ENCODE assay signal across 29 cellular contexts in the genomic region with DNA sequence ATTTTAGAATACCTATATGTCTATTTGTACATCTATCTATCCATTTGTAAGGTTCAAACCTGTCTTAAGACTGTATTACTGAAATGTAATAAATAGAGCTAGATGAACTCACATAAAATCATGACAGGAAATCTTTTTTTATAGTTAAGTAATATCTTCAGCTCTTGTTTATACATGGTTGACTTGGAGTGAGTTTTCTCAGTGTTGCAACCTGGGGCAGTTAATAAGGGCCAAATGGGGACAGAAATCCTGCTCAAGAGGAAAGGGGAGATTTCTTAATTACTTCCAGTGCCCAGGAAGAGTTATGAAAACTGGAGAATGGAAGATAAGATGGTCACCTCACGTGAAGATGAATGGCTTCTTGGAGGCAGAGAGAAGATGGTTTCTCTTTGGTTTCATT.
"Had no signal": no experiment of that assay in that cellular context is flagged by ENCODE, and none has a peak within 500 bp of the region (broad histone marks: within the 10 kb centered on the region; RNA-seq: fewer than 3 reads in every experiment).

No MANE protein-coding gene starts in this region.

- H3K36me3 ChIP-seq: colonic mucosa, esophagus squamous epithelium, gastroesophageal sphincter, heart right ventricle had no signal

- ATAC-seq: activated T-cell treated with anti-CD3 and anti-CD28 coated beads, Interleukin-2, amount 50 U/mL, for 4 hours; activated T-helper 17 cell treated with anti-CD3 and anti-CD28 coated beads, Interleukin-2, amount 50 U/mL, for 72 hours; body of pancreas; gastroesophageal sphincter; heart right ventricle had no signal

- H3K9me3 ChIP-seq: colonic mucosa, esophagus squamous epithelium, gastroesophageal sphincter, heart right ventricle had no signal

- H3K27ac ChIP-seq: body of pancreas, colonic mucosa, epithelial cell of prostate, gastroesophageal sphincter, heart right ventricle, VCaP had no signal

- H3K4me3 Mint-ChIP-seq: activated CD4-positive, alpha-beta memory T cell treated with anti-CD3 and anti-CD28 coated beads, Interleukin-2, amount 10 ng/mL, durations not matched to agents 7 days and 5 days; activated CD4-positive, alpha-beta T cell treated with anti-CD3 and anti-CD28 coated beads, Interleukin-2, amount 10 ng/mL, durations not matched to agents 7 days and 5 days; activated naive CD8-positive, alpha-beta T cell; activated T-cell treated with anti-CD3 and anti-CD28 coated beads, Interleukin-2, amount 50 U/mL, for 4 hours; activated T-helper 17 cell treated with anti-CD3 and anti-CD28 coated beads, Interleukin-2, amount 50 U/mL, for 72 hours; WTC11 had no signal

- FAIRE-seq: endometrium, endothelial cell of umbilical vein, TTC549 had no signal

- H3K27me3 Mint-ChIP-seq: activated CD4-positive, alpha-beta memory T cell treated with anti-CD3 and anti-CD28 coated beads, Interleukin-2, amount 10 ng/mL, durations not matched to agents 7 days and 5 days; activated CD4-positive, alpha-beta T cell treated with anti-CD3 and anti-CD28 coated beads, Interleukin-2, amount 10 ng/mL, durations not matched to agents 7 days and 5 days; activated naive CD8-positive, alpha-beta T cell; activated T-helper 17 cell treated with anti-CD3 and anti-CD28 coated beads, Interleukin-2, amount 50 U/mL, for 72 hours had no signal

- H3K4me1 Mint-ChIP-seq: activated CD4-positive, alpha-beta memory T cell treated with anti-CD3 and anti-CD28 coated beads, Interleukin-2, amount 10 ng/mL, durations not matched to agents 7 days and 5 days; activated CD4-positive, alpha-beta T cell treated with anti-CD3 and anti-CD28 coated beads, Interleukin-2, amount 10 ng/mL, durations not matched to agents 7 days and 5 days; activated T-helper 17 cell treated with anti-CD3 and anti-CD28 coated beads, Interleukin-2, amount 50 U/mL, for 72 hours had no signal

- H3K27me3 ChIP-seq: body of pancreas, colonic mucosa, esophagus squamous epithelium, gastroesophageal sphincter, heart right ventricle had no signal

- H3K4me1 ChIP-seq: body of pancreas, colonic mucosa, gastroesophageal sphincter had no signal

- H3K27ac Mint-ChIP-seq: activated CD4-positive, alpha-beta memory T cell treated with anti-CD3 and anti-CD28 coated beads, Interleukin-2, amount 10 ng/mL, durations not matched to agents 7 days and 5 days; activated CD4-positive, alpha-beta T cell treated with anti-CD3 and anti-CD28 coated beads, Interleukin-2, amount 10 ng/mL, durations not matched to agents 7 days and 5 days; activated naive CD8-positive, alpha-beta T cell; activated T-helper 17 cell treated with anti-CD3 and anti-CD28 coated beads, Interleukin-2, amount 50 U/mL, for 72 hours had no signal

- H3K4me3 ChIP-seq: body of pancreas, colonic mucosa, esophagus squamous epithelium, gastroesophageal sphincter, heart right ventricle had no signal

- DNase-seq: activated CD4-positive, alpha-beta memory T cell treated with anti-CD3 and anti-CD28 coated beads, Interleukin-2, amount 10 ng/mL, durations not matched to agents 7 days and 5 days; activated CD4-positive, alpha-beta T cell treated with anti-CD3 and anti-CD28 coated beads for 1 hour; activated CD4-positive, alpha-beta T cell treated with anti-CD3 and anti-CD28 coated beads for 4 hours; activated CD4-positive, alpha-beta T cell treated with anti-CD3 and anti-CD28 coated beads, Interleukin-2, amount 10 ng/mL, durations not matched to agents 7 days and 5 days; activated CD4-positive, alpha-beta T cell treated with anti-CD3 and anti-CD28 coated beads, Interleukin-2, amount 50 U/mL, for 4 hours; activated effector memory CD4-positive, alpha-beta T cell treated with Interleukin-2 at 50 U/mL for 16 hours; activated gamma-delta T cell treated with Interleukin-2 at 50 U/mL for 16 hours; activated naive CD4-positive, alpha-beta T cell treated with anti-CD3 and anti-CD28 coated beads, Interleukin-2, amount 50 U/mL, for 16 hours; activated naive CD4-positive, alpha-beta T cell treated with Interleukin-2 at 50 U/mL for 16 hours; activated T-cell treated with anti-CD3 and anti-CD28 coated beads, Interleukin-2, amount 50 U/mL, for 4 hours; amniotic stem cell; anterior cingulate cortex; body of pancreas; caudate nucleus; colonic mucosa; effector CD8-positive, alpha-beta T cell; esophagus squamous epithelium; foreskin melanocyte; heart right ventricle; T-helper 2 cell had no signal
